ENCODE assay signal across 28 cellular contexts in the genomic region with DNA sequence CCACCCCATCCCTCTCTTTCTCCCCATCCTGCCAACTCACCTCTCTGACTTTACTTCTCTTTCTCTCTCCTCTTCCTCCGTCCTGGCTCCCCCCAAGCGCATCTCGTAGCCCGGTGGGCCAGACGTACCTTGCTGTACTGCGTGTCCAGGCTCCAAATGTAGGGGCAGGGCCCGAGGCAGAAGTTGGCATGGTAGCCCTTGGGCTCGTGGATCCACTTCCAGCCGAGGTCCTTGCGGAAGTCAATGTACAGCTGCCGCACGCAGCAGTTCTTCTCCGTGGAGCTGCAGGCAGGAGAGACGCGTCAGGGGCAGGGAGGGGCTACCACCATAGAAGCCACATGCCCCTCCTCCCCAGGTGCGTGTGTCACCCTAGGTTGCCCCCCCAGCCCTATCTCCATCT. TPM values are rescaled to one million over a fixed set of nuclear protein-coding genes. Genes with fewer than 3 reads are reported as not detected.
DNase-seq lines count a peak whose midpoint lies in the region; ATAC-seq and TF ChIP-seq lines count a peak whose summit lies in the region.
"Had no signal": no experiment of that assay in that cellular context is flagged by ENCODE, and none has a peak within 500 bp of the region (broad histone marks: within the 10 kb centered on the region; RNA-seq: fewer than 3 reads in every experiment).

No MANE protein-coding gene starts in this region.

- H3K9me2 ChIP-seq in SK-N-SH: no peaks in the 10 kb centered on the region

- H3K27me3 Mint-ChIP-seq in activated naive CD4-positive, alpha-beta T cell treated with anti-CD3 and anti-CD28 coated beads, Interleukin-2, amount 10 ng/mL, durations not matched to agents 7 days and 5 days: no peaks in the 10 kb centered on the region
- no peaks in the 10 kb centered on the region for H3K27me3 Mint-ChIP-seq in activated T-helper 1 cell treated with anti-CD3 and anti-CD28 coated beads, Interleukin-12 subunit alpha, Interleukin-12 subunit beta, Interleukin-2, Interleukin-4 antibody, amounts not matched to agents 30 ng/mL and 10 ng/mL and 1 ng/mL, durations not matched to agents 14 hours and 24 hours and 36 hours (ENCODE audit: insufficient read depth)
- H3K27me3 Mint-ChIP-seq in immature natural killer cell (ENCODE audit: low read depth in 3 of 3): peaks cover 39 to 82% (median 71%) of the 10 kb centered on the region in 3 donors
- no peaks in the 10 kb centered on the region for H3K27me3 Mint-ChIP-seq in stimulated activated naive B cell treated with anti-CD40 and anti-IgM and Interleukin-4, amounts not matched to agents 10 μg/mL and 1 μg/mL and 100 μg/mL, for 72 hours
- H3K27me3 Mint-ChIP-seq: activated CD4-positive, alpha-beta T cell treated with anti-CD3 and anti-CD28 coated beads for 36 hours; brain had no signal

- H3K4me2 ChIP-seq in SK-N-SH: no peak overlapping the region

- H3K4me3 ChIP-seq in stomach (no peak overlapping the region), SK-N-SH (ENCODE audit: low read depth in 2 of 2, low read length in 1 of 2) (no peak overlapping the region)
- H3K4me3 ChIP-seq: adrenal gland, Peyer's patch, right atrium auricular region, SJSA1 had no signal

- TF ChIP-seq POLR2A in stomach (IDR thresholded peaks at IDR 0.05): no peak

- intact Hi-C loops in activated T-helper 1 cell treated with anti-CD3 and anti-CD28 coated beads, Interleukin-12 subunit alpha, Interleukin-12 subunit beta, Interleukin-2, Interleukin-4 antibody, amounts not matched to agents 30 ng/mL and 10 ng/mL and 1 ng/mL, durations not matched to agents 14 hours and 24 hours and 36 hours (cut with micrococcal nuclease): no loop called here
- intact Hi-C loops in stomach (cut with DNase I; ENCODE audit: low total_unique reads): no loop called here

- H3K27ac ChIP-seq in stomach (no peak overlapping the region), SK-N-SH (ENCODE audit: low read depth in 2 of 2, low read length in 1 of 2) (peak overlapping the region in 1 of 2 experiments; percentile 11; a peak in 1 of 4 replicates)
- H3K27ac ChIP-seq: adrenal gland, foreskin keratinocyte, parathyroid adenoma, Peyer's patch, right atrium auricular region, SJSA1 had no signal

- TF ChIP-seq EP300 in stomach (IDR thresholded peaks at IDR 0.05) (no peak), SK-N-SH (IDR thresholded peaks at IDR 0.05; ENCODE audit: borderline replicate concordance in 1 of 2, low read depth in 1 of 2, low read length in 1 of 2) (no peak)

- H3K9me3 ChIP-seq in stomach (no peaks in the 10 kb centered on the region), SK-N-SH (no peaks in the 10 kb centered on the region)
- H3K9me3 ChIP-seq: adrenal gland, Peyer's patch, right atrium auricular region, SJSA1 had no signal

- H3K4me1 ChIP-seq in stomach: peaks cover 23 to 75% (median 30%) of the 10 kb centered on the region in 4 donors
- peaks cover 0 to 10% of the 10 kb centered on the region in 2 experiments; a peak in 2 of 4 replicates for H3K4me1 ChIP-seq in SK-N-SH (ENCODE audit: control insufficient read depth in 1 of 2, insufficient read depth in 2 of 2, low read depth in 1 of 2, low read length in 1 of 2)

- H3K27me3 ChIP-seq in stomach: no peaks in the 10 kb centered on the region
- H3K27me3 ChIP-seq in SK-N-SH (ENCODE audit: insufficient read depth): no peaks in the 10 kb centered on the region
- H3K27me3 ChIP-seq: adrenal gland, foreskin keratinocyte, Peyer's patch, right atrium auricular region, SJSA1 had no signal

- H3K9ac ChIP-seq in SK-N-SH: no peak overlapping the region
- H3K9ac ChIP-seq: parathyroid adenoma had no signal

- POLR2A ChIA-PET in SK-N-SH (lab: Yijun Ruan, JAX): no interaction called here

- peaks cover 67% of the 10 kb centered on the region for H3K4me1 Mint-ChIP-seq in activated naive CD4-positive, alpha-beta T cell treated with anti-CD3 and anti-CD28 coated beads, Interleukin-2, amount 10 ng/mL, durations not matched to agents 7 days and 5 days
- peaks cover 46% of the 10 kb centered on the region for H3K4me1 Mint-ChIP-seq in activated T-helper 1 cell treated with anti-CD3 and anti-CD28 coated beads, Interleukin-12 subunit alpha, Interleukin-12 subunit beta, Interleukin-2, Interleukin-4 antibody, amounts not matched to agents 30 ng/mL and 10 ng/mL and 1 ng/mL, durations not matched to agents 14 hours and 24 hours and 36 hours (ENCODE audit: low read depth)
- H3K4me1 Mint-ChIP-seq in immature natural killer cell: peaks cover 65 to 71% of the 10 kb centered on the region in 2 donors
- peaks cover 43 to 73% of the 10 kb centered on the region in 2 donors for H3K4me1 Mint-ChIP-seq in stimulated activated naive B cell treated with anti-CD40 and anti-IgM and Interleukin-4, amounts not matched to agents 10 μg/mL and 1 μg/mL and 100 μg/mL, for 72 hours

- no peak for DNase-seq in activated naive CD4-positive, alpha-beta T cell treated with anti-CD3 and anti-CD28 coated beads, Interleukin-2, amount 10 ng/mL, durations not matched to agents 7 days and 5 days
- DNase-seq in activated naive CD4-positive, alpha-beta T cell (lab: John Stamatoyannopoulos, UW): no peak
- DNase-seq in activated T-helper 1 cell treated with anti-CD3 and anti-CD28 coated beads, Interleukin-12 subunit alpha, Interleukin-12 subunit beta, Interleukin-2, Interleukin-4 antibody, amounts not matched to agents 30 ng/mL and 10 ng/mL and 1 ng/mL, durations not matched to agents 14 hours and 24 hours and 36 hours (ENCODE audit: low spot score): no peak
- no peak for DNase-seq in immature natural killer cell
- no peak for DNase-seq in stimulated activated naive B cell treated with anti-CD40 and anti-IgM and Interleukin-4, amounts not matched to agents 10 μg/mL and 1 μg/mL and 100 μg/mL, for 72 hours
- DNase-seq in stomach: no peak
- DNase-seq in NCI-H345 (lab: John Stamatoyannopoulos, UW): no peak
- DNase-seq in SK-N-SH: no peak
- DNase-seq: ACHN; activated CD4-positive, alpha-beta T cell treated with anti-CD3 and anti-CD28 coated beads for 36 hours; adrenal gland; C1 segment of cervical spinal cord; effector CD4-positive, alpha-beta T cell; erythroblast; foreskin keratinocyte; GOT3; KG1; MM.1S; NCI-H1436 treated with DMSO at 0.1 percent for 48 hours; NCI-H524 treated with DMSO at 0.1 percent for 48 hours; Peyer's patch; T-helper 1 cell had no signal

- no peak for TF ChIP-seq RAD21 in SK-N-SH (IDR thresholded peaks at IDR 0.05; ENCODE audit: low read length)

- TF ChIP-seq CTCF in stomach (IDR thresholded peaks at IDR 0.05) (no peak), SK-N-SH (IDR thresholded peaks at IDR 0.05) (no peak)

- H4K20me1 ChIP-seq in SK-N-SH (ENCODE audit: insufficient read depth): peaks cover 37% of the 10 kb centered on the region

- H3F3A ChIP-seq in SK-N-SH (replicated peaks; ENCODE audit: insufficient read depth): peaks cover 54% of the 10 kb centered on the region

- no peaks in the 10 kb centered on the region for H3K9me3 Mint-ChIP-seq in activated naive CD4-positive, alpha-beta T cell treated with anti-CD3 and anti-CD28 coated beads, Interleukin-2, amount 10 ng/mL, durations not matched to agents 7 days and 5 days
- H3K9me3 Mint-ChIP-seq in activated T-helper 1 cell treated with anti-CD3 and anti-CD28 coated beads, Interleukin-12 subunit alpha, Interleukin-12 subunit beta, Interleukin-2, Interleukin-4 antibody, amounts not matched to agents 30 ng/mL and 10 ng/mL and 1 ng/mL, durations not matched to agents 14 hours and 24 hours and 36 hours: no peaks in the 10 kb centered on the region
- H3K9me3 Mint-ChIP-seq in immature natural killer cell: no peaks in the 10 kb centered on the region
- H3K9me3 Mint-ChIP-seq in stimulated activated naive B cell treated with anti-CD40 and anti-IgM and Interleukin-4, amounts not matched to agents 10 μg/mL and 1 μg/mL and 100 μg/mL, for 72 hours: no peaks in the 10 kb centered on the region
- H3K9me3 Mint-ChIP-seq: activated T-helper 2 cell treated with anti-CD3 and anti-CD28 coated beads, Interferon-gamma antibody, Interleukin-2, Interleukin-4, amounts not matched to agents 10 μg/mL and 5 μg/mL and 100 μg/mL, durations not matched to agents 14 hours and 24 hours and 36 hours; brain had no signal

- ATAC-seq in stimulated activated naive B cell treated with anti-CD40 and anti-IgM and Interleukin-4, amounts not matched to agents 10 μg/mL and 1 μg/mL and 100 μg/mL, for 72 hours (replicated peaks): no peak
- ATAC-seq: activated CD4-positive, alpha-beta T cell treated with anti-CD3 and anti-CD28 coated beads for 36 hours; foreskin keratinocyte; left lobe of liver had no signal

- CTCF ChIA-PET in activated naive CD4-positive, alpha-beta T cell treated with anti-CD3 and anti-CD28 coated beads, Interleukin-2, amount 10 ng/mL, durations not matched to agents 7 days and 5 days (lab: Charles Lee): no interaction called here
- CTCF ChIA-PET in SK-N-SH (lab: Yijun Ruan, JAX): interaction anchor here (0.9 to 2.3 kb wide), 2 partner anchors 21 to 24 kb away, joined by 3 to 8 read pairs; no protein-coding TSS in a partner anchor

- H3K4me3 Mint-ChIP-seq in activated naive CD4-positive, alpha-beta T cell treated with anti-CD3 and anti-CD28 coated beads, Interleukin-2, amount 10 ng/mL, durations not matched to agents 7 days and 5 days: no peak overlapping the region
- H3K4me3 Mint-ChIP-seq in activated T-helper 1 cell treated with anti-CD3 and anti-CD28 coated beads, Interleukin-12 subunit alpha, Interleukin-12 subunit beta, Interleukin-2, Interleukin-4 antibody, amounts not matched to agents 30 ng/mL and 10 ng/mL and 1 ng/mL, durations not matched to agents 14 hours and 24 hours and 36 hours: no peak overlapping the region
- no peak overlapping the region for H3K4me3 Mint-ChIP-seq in immature natural killer cell
- no peak overlapping the region for H3K4me3 Mint-ChIP-seq in stimulated activated naive B cell treated with anti-CD40 and anti-IgM and Interleukin-4, amounts not matched to agents 10 μg/mL and 1 μg/mL and 100 μg/mL, for 72 hours
- H3K4me3 Mint-ChIP-seq: activated CD4-positive, alpha-beta T cell treated with anti-CD3 and anti-CD28 coated beads for 36 hours had no signal

- H3K36me3 ChIP-seq in stomach (peaks cover 13 to 70% (median 50%) of the 10 kb centered on the region in 4 donors), SK-N-SH (replicated peaks in 1 of 2; ENCODE audit: control insufficient read depth in 1 of 2, insufficient read depth in 2 of 2, low read length in 1 of 2) (peaks cover 6 to 61% of the 10 kb centered on the region in 2 experiments)

- H3K36me3 Mint-ChIP-seq in activated naive CD4-positive, alpha-beta T cell treated with anti-CD3 and anti-CD28 coated beads, Interleukin-2, amount 10 ng/mL, durations not matched to agents 7 days and 5 days: peaks cover 58% of the 10 kb centered on the region
- peaks cover 48% of the 10 kb centered on the region for H3K36me3 Mint-ChIP-seq in activated T-helper 1 cell treated with anti-CD3 and anti-CD28 coated beads, Interleukin-12 subunit alpha, Interleukin-12 subunit beta, Interleukin-2, Interleukin-4 antibody, amounts not matched to agents 30 ng/mL and 10 ng/mL and 1 ng/mL, durations not matched to agents 14 hours and 24 hours and 36 hours (ENCODE audit: low read depth)
- H3K36me3 Mint-ChIP-seq in immature natural killer cell: peaks cover 24 to 52% (median 30%) of the 10 kb centered on the region in 3 donors
- peaks cover 40 to 61% of the 10 kb centered on the region in 2 donors for H3K36me3 Mint-ChIP-seq in stimulated activated naive B cell treated with anti-CD40 and anti-IgM and Interleukin-4, amounts not matched to agents 10 μg/mL and 1 μg/mL and 100 μg/mL, for 72 hours
- H3K36me3 Mint-ChIP-seq: brain had no signal

- peaks cover 78% of the 10 kb centered on the region for H3K79me2 ChIP-seq in SK-N-SH (ENCODE audit: insufficient read depth)
- H3K79me2 ChIP-seq: parathyroid adenoma had no signal

- 66 to 82% (median 70%) methylated on average over 14 to 16 of the region's 16 CpGs for WGBS in stomach, 5 donors
- WGBS in SK-N-SH (ENCODE audit: low lambda C conversion rate): 92% methylated on average over 16 of the region's 16 CpGs

- H2AFZ ChIP-seq in SK-N-SH (ENCODE audit: low read depth): no peak overlapping the region
- H2AFZ ChIP-seq: parathyroid adenoma had no signal

- peak overlapping the region; percentile 20 for H3K27ac Mint-ChIP-seq in activated naive CD4-positive, alpha-beta T cell treated with anti-CD3 and anti-CD28 coated beads, Interleukin-2, amount 10 ng/mL, durations not matched to agents 7 days and 5 days
- peak overlapping the region; percentile 45 for H3K27ac Mint-ChIP-seq in activated T-helper 1 cell treated with anti-CD3 and anti-CD28 coated beads, Interleukin-12 subunit alpha, Interleukin-12 subunit beta, Interleukin-2, Interleukin-4 antibody, amounts not matched to agents 30 ng/mL and 10 ng/mL and 1 ng/mL, durations not matched to agents 14 hours and 24 hours and 36 hours
- H3K27ac Mint-ChIP-seq in immature natural killer cell: peak overlapping the region; percentile 84 to 100 (median 94)
- peak overlapping the region; percentile 81 for H3K27ac Mint-ChIP-seq in stimulated activated naive B cell treated with anti-CD40 and anti-IgM and Interleukin-4, amounts not matched to agents 10 μg/mL and 1 μg/mL and 100 μg/mL, for 72 hours
- H3K27ac Mint-ChIP-seq: activated CD4-positive, alpha-beta T cell treated with anti-CD3 and anti-CD28 coated beads for 36 hours had no signal

RNA-seq across cellular contexts. Expression of a gene that starts 21.7 kb away (rescaled TPM):
- total RNA-seq in activated T-helper 1 cell treated with anti-CD3 and anti-CD28 coated beads, Interleukin-12 subunit alpha, Interleukin-12 subunit beta, Interleukin-2, Interleukin-4 antibody, amounts not matched to agents 30 ng/mL and 10 ng/mL and 1 ng/mL, durations not matched to agents 14 hours and 24 hours and 36 hours: 108 and 112 TPM in 2 replicates
- polyA plus RNA-seq in immature natural killer cell (100 to 1,000 TPM in 1 of 3 donors, 10 to 100 TPM in 2; 51.4 to 196 (median 66.4) TPM), stomach (10 to 100 TPM; 10.2 to 15.6 (median 15.4) TPM), SK-N-SH (2012; rRNA removed) (13.5 and 25.5 TPM in 2 replicates)
- 10 to 100 TPM in 3 of 5 donors, 1 to 10 TPM in 2; 1.3 to 54.3 (median 13.6) TPM for total RNA-seq in stomach
- 13.0 and 21.4 TPM in 2 replicates for polyA plus RNA-seq in SK-N-SH (2012; cell fraction: cytosol; rRNA removed)
- polyA plus RNA-seq in SK-N-SH (2012; cell fraction: nucleus; rRNA removed): 75.1 and 149 TPM in 2 replicates

RNA-seq across cellular contexts. Expression of a gene that starts 22.0 kb away (rescaled TPM):
- total RNA-seq in activated T-helper 1 cell treated with anti-CD3 and anti-CD28 coated beads, Interleukin-12 subunit alpha, Interleukin-12 subunit beta, Interleukin-2, Interleukin-4 antibody, amounts not matched to agents 30 ng/mL and 10 ng/mL and 1 ng/mL, durations not matched to agents 14 hours and 24 hours and 36 hours: 35.3 and 36.1 TPM in 2 replicates
- polyA plus RNA-seq in immature natural killer cell: 10 to 100 TPM; 14.2 to 38.2 (median 16.9) TPM
- 10 to 100 TPM in 3 of 5 donors, 1 to 10 TPM in 2; 2.2 to 62.6 (median 19.7) TPM for total RNA-seq in stomach
- 10 to 100 TPM in 2 of 3 donors, 1 to 10 TPM in 1; 9.8 to 13.7 (median 13.0) TPM for polyA plus RNA-seq in stomach
- polyA plus RNA-seq in SK-N-SH (2012; rRNA removed): 8.7 and 9.6 TPM in 2 replicates
- polyA plus RNA-seq in SK-N-SH (2012; cell fraction: cytosol; rRNA removed): 5.3 and 6.8 TPM in 2 replicates
- 11.7 and 13.7 TPM in 2 replicates for polyA plus RNA-seq in SK-N-SH (2012; cell fraction: nucleus; rRNA removed)

RNA-seq across cellular contexts. Expression of a gene that starts 31.9 kb away (rescaled TPM):
- total RNA-seq in activated T-helper 1 cell treated with anti-CD3 and anti-CD28 coated beads, Interleukin-12 subunit alpha, Interleukin-12 subunit beta, Interleukin-2, Interleukin-4 antibody, amounts not matched to agents 30 ng/mL and 10 ng/mL and 1 ng/mL, durations not matched to agents 14 hours and 24 hours and 36 hours: 4.4 and 4.5 TPM in 2 replicates
- 10 to 100 TPM in 2 of 3 donors, 1 to 10 TPM in 1; 8.9 to 14.8 (median 14.7) TPM for polyA plus RNA-seq in immature natural killer cell
- total RNA-seq in stomach: 10 to 100 TPM in 1 of 5 donors, 1 to 10 TPM in 2, under 1 TPM in 1, not detected in 1; 0.58 to 20.3 (median 5.3) TPM
- 10 to 100 TPM in 2 of 3 donors, 1 to 10 TPM in 1; 9.2 to 17.4 (median 10.7) TPM for polyA plus RNA-seq in stomach
- polyA plus RNA-seq in SK-N-SH (2012; rRNA removed): 9.0 and 13.3 TPM in 2 replicates
- polyA plus RNA-seq in SK-N-SH (2012; cell fraction: cytosol; rRNA removed): 9.6 and 10.5 TPM in 2 replicates
- polyA plus RNA-seq in SK-N-SH (2012; cell fraction: nucleus; rRNA removed): 8.1 and 9.0 TPM in 2 replicates

RNA-seq across cellular contexts. Expression of a gene that starts 44.3 kb away (rescaled TPM):
- 2.8 and 2.9 TPM in 2 replicates for total RNA-seq in activated T-helper 1 cell treated with anti-CD3 and anti-CD28 coated beads, Interleukin-12 subunit alpha, Interleukin-12 subunit beta, Interleukin-2, Interleukin-4 antibody, amounts not matched to agents 30 ng/mL and 10 ng/mL and 1 ng/mL, durations not matched to agents 14 hours and 24 hours and 36 hours
- polyA plus RNA-seq in immature natural killer cell (1 to 10 TPM; 5.2 to 7.0 (median 6.1) TPM), stomach (10 to 100 TPM; 14.8 to 33.9 (median 22.4) TPM), SK-N-SH (2012; rRNA removed) (5.1 and 5.7 TPM in 2 replicates)
- total RNA-seq in stomach: 10 to 100 TPM in 2 of 5 donors, 1 to 10 TPM in 3; 2.3 to 76.3 (median 8.2) TPM
- 0.85 and 1.0 TPM in 2 replicates for polyA plus RNA-seq in SK-N-SH (2012; cell fraction: cytosol; rRNA removed)
- 36.4 and 58.3 TPM in 2 replicates for polyA plus RNA-seq in SK-N-SH (2012; cell fraction: nucleus; rRNA removed)

Comparison
In these comparisons a context has a peak if more than half of its experiments do, and no peak if none do; other contexts are left out.
1. H3K27ac Mint-ChIP-seq: peak in every context shown above with its lines; median percentile 94 in immature natural killer cell; 81 in stimulated activated naive B cell treated with anti-CD40 and anti-IgM and Interleukin-4, amounts not matched to agents 10 μg/mL and 1 μg/mL and 100 μg/mL, for 72 hours; 45 in activated T-helper 1 cell treated with anti-CD3 and anti-CD28 coated beads, Interleukin-12 subunit alpha, Interleukin-12 subunit beta, Interleukin-2, Interleukin-4 antibody, amounts not matched to agents 30 ng/mL and 10 ng/mL and 1 ng/mL, durations not matched to agents 14 hours and 24 hours and 36 hours; 20 in activated naive CD4-positive, alpha-beta T cell treated with anti-CD3 and anti-CD28 coated beads, Interleukin-2, amount 10 ng/mL, durations not matched to agents 7 days and 5 days.